In genomic region chr6:117976030-117976651, GRCh38 we compare ENCODE assay signal across 8 cellular contexts.
A peak's percentile ranks its signal among the peaks of the same experiment; 100 is the strongest.
DNase-seq lines count a peak whose midpoint lies in the region; ATAC-seq, FAIRE-seq and TF ChIP-seq lines count a peak whose summit lies in the region.

No MANE protein-coding gene starts in this region.

- H3K36me3 Mint-ChIP-seq in activated T-cell treated with anti-CD3 and anti-CD28 coated beads, Interleukin-2, amount 50 U/mL, for 72 hours (ENCODE audit: insufficient read depth in 2 of 2): peaks cover 1 to 3% of the 10 kb centered on the region in 2 donors
- no peaks in the 10 kb centered on the region for H3K36me3 Mint-ChIP-seq in activated T-cell treated with anti-CD3 and anti-CD28 coated beads, Interleukin-2, amount 50 U/mL, for 24 hours (ENCODE audit: low read depth)

- TF ChIP-seq POLR2A in body of pancreas (IDR thresholded peaks at IDR 0.05): no peak

- DNase-seq in activated T-cell treated with anti-CD3 and anti-CD28 coated beads, Interleukin-2, amount 50 U/mL, for 72 hours: peak; percentile 4 to 25
- DNase-seq in activated T-cell treated with anti-CD3 and anti-CD28 coated beads, Interleukin-2, amount 50 U/mL, for 24 hours: no peak
- DNase-seq in NCI-H510A (lab: John Stamatoyannopoulos, UW) (peak; percentile 8), body of pancreas (peak in 1 of 4 donors; percentile 28), kidney (no peak)

- H3K4me3 Mint-ChIP-seq in activated T-cell treated with anti-CD3 and anti-CD28 coated beads, Interleukin-2, amount 50 U/mL, for 72 hours: no peak overlapping the region
- H3K4me3 Mint-ChIP-seq in activated T-cell treated with anti-CD3 and anti-CD28 coated beads, Interleukin-2, amount 50 U/mL, for 24 hours: no peak overlapping the region

- peaks cover 3 to 7% of the 10 kb centered on the region in 2 donors for H3K9me3 Mint-ChIP-seq in activated T-cell treated with anti-CD3 and anti-CD28 coated beads, Interleukin-2, amount 50 U/mL, for 72 hours
- H3K9me3 Mint-ChIP-seq in activated T-cell treated with anti-CD3 and anti-CD28 coated beads, Interleukin-2, amount 50 U/mL, for 24 hours: peaks cover 7% of the 10 kb centered on the region

- H3K4me3 ChIP-seq in body of pancreas (no peak overlapping the region), kidney (ENCODE audit: low read length in 2 of 2) (no peak overlapping the region)

- no peak overlapping the region for H3K27ac ChIP-seq in body of pancreas
- no peak overlapping the region for H3K27ac ChIP-seq in kidney (ENCODE audit: low read depth in 2 of 2, low read length in 2 of 2)

- H3K27me3 Mint-ChIP-seq in activated T-cell treated with anti-CD3 and anti-CD28 coated beads, Interleukin-2, amount 50 U/mL, for 72 hours (ENCODE audit: low read depth): peaks cover 23% of the 10 kb centered on the region
- peaks cover 30% of the 10 kb centered on the region for H3K27me3 Mint-ChIP-seq in activated T-cell treated with anti-CD3 and anti-CD28 coated beads, Interleukin-2, amount 50 U/mL, for 24 hours

- no peak overlapping the region for H3K9ac ChIP-seq in kidney (ENCODE audit: low read length in 2 of 2)

- no peaks in the 10 kb centered on the region for H3K27me3 ChIP-seq in body of pancreas

- no peak overlapping the region for H3K27ac Mint-ChIP-seq in activated T-cell treated with anti-CD3 and anti-CD28 coated beads, Interleukin-2, amount 50 U/mL, for 72 hours
- no peak overlapping the region for H3K27ac Mint-ChIP-seq in activated T-cell treated with anti-CD3 and anti-CD28 coated beads, Interleukin-2, amount 50 U/mL, for 24 hours

- no peaks in the 10 kb centered on the region for H3K36me3 ChIP-seq in body of pancreas (replicated peaks in 1 of 2; ENCODE audit: insufficient read depth in 1 of 2, low read depth in 2 of 2)
- no peaks in the 10 kb centered on the region for H3K36me3 ChIP-seq in kidney (ENCODE audit: control insufficient read depth in 1 of 2, insufficient read depth in 2 of 2, low read length in 2 of 2)

- ATAC-seq in activated T-cell treated with anti-CD3 and anti-CD28 coated beads, Interleukin-2, amount 50 U/mL, for 72 hours (replicated peaks in 1 of 2): no peak
- ATAC-seq in HG03354 (IDR thresholded peaks at IDR 0.05; ENCODE audit: poor library complexity, severe bottlenecking, unreplicated experiment) (peak; percentile 77), body of pancreas (peak; percentile 63), GM21515 (IDR thresholded peaks at IDR 0.05; ENCODE audit: unreplicated experiment) (no peak), HG03097 (IDR thresholded peaks at IDR 0.05; ENCODE audit: low FRiP score, unreplicated experiment) (no peak)

- peaks cover 0 to under 1% (median 0%) of the 10 kb centered on the region in 3 donors for H3K9me3 ChIP-seq in body of pancreas
- no peaks in the 10 kb centered on the region for H3K9me3 ChIP-seq in kidney (ENCODE audit: control insufficient read depth in 1 of 2, low read length in 2 of 2)

- intact Hi-C loops in body of pancreas (cut with DNase I) (no loop called here), kidney (cut with DNase I) (no loop called here)

- H3K4me1 Mint-ChIP-seq in activated T-cell treated with anti-CD3 and anti-CD28 coated beads, Interleukin-2, amount 50 U/mL, for 72 hours (ENCODE audit: low read depth): no peaks in the 10 kb centered on the region
- no peaks in the 10 kb centered on the region for H3K4me1 Mint-ChIP-seq in activated T-cell treated with anti-CD3 and anti-CD28 coated beads, Interleukin-2, amount 50 U/mL, for 24 hours (ENCODE audit: low read depth)

- peak; percentile 84 for FAIRE-seq in kidney (lab: Jason Lieb, UNC)

- WGBS in body of pancreas, 2 donors: 2 to 9% methylated on average over 2 of the region's 2 CpGs

- H3K4me1 ChIP-seq in body of pancreas (no peaks in the 10 kb centered on the region), kidney (ENCODE audit: control insufficient read depth in 1 of 2, insufficient read depth in 1 of 2, low read depth in 1 of 2, low read length in 2 of 2) (no peaks in the 10 kb centered on the region)

- TF ChIP-seq CTCF in body of pancreas (IDR thresholded peaks at IDR 0.05) (peak in 6 of 7 experiments; percentile 51 to 68 (median 53)), kidney (IDR thresholded peaks at IDR 0.05; ENCODE audit: borderline replicate concordance, extremely low read depth, insufficient read depth) (peak; percentile 62)

Comparison
In these comparisons a context has a peak if more than half of its experiments do, and no peak if none do; other contexts are left out.
1. DNase-seq: peak in activated T-cell treated with anti-CD3 and anti-CD28 coated beads, Interleukin-2, amount 50 U/mL, for 72 hours (2 of 2) and NCI-H510A (single experiment); none in activated T-cell treated with anti-CD3 and anti-CD28 coated beads, Interleukin-2, amount 50 U/mL, for 24 hours (single experiment) and kidney (single experiment).
2. ATAC-seq: peak in HG03354 (single experiment) and body of pancreas (single experiment); none in activated T-cell treated with anti-CD3 and anti-CD28 coated beads, Interleukin-2, amount 50 U/mL, for 72 hours (0 of 2), GM21515 (single experiment) and HG03097 (single experiment).